16 cellular contexts compared by ENCODE assay signal in the genomic region with DNA sequence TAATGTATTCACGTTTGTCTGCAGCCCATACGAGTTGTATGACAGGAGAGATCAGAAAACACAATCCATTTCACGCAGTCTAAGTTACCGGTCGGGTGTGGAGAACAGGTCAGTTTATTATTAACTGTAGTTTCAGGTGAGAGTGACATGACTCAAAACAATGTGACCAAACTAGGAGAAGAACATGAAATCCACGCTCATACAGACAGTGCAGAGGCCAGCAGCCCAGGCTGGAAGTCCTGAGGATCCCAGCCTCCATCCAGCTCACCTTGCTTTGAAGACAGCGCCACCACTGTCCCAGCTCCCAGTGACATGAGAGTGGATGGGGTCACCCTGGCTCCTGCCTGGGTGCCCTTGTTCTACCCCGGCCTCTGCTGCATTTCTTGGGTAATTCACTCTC. TPM values are rescaled to one million over a fixed set of nuclear protein-coding genes. Genes with fewer than 3 reads are reported as not detected.
A peak's percentile ranks its signal among the peaks of the same experiment; 100 is the strongest.
DNase-seq lines count a peak whose midpoint lies in the region; ATAC-seq, FAIRE-seq and TF ChIP-seq lines count a peak whose summit lies in the region.
"Had no signal": no experiment of that assay in that cellular context is flagged by ENCODE, and none has a peak within 500 bp of the region (broad histone marks: within the 10 kb centered on the region; RNA-seq: fewer than 3 reads in every experiment).

No MANE protein-coding gene starts in this region.

- H3K27me3 ChIP-seq in bronchial epithelial cell (ENCODE audit: control insufficient read depth, insufficient read depth, low read length), result no peaks in the 10 kb centered on the region

- in situ Hi-C loops in G401 (cut with HindIII; ENCODE audit: low sequenced_read_pairs), result no loop called here

- no peaks in the 10 kb centered on the region for H3K27me3 Mint-ChIP-seq in activated T-helper 1 cell treated with anti-CD3 and anti-CD28 coated beads, Interleukin-12 subunit alpha, Interleukin-12 subunit beta, Interleukin-2, Interleukin-4 antibody, amounts not matched to agents 30 ng/mL and 10 ng/mL and 1 ng/mL, durations not matched to agents 14 hours and 24 hours and 36 hours (ENCODE audit: insufficient read depth)
- H3K27me3 Mint-ChIP-seq: stimulated activated naive CD8-positive, alpha-beta T cell treated with anti-CD3 and anti-CD28 coated beads, Interleukin-15, Interleukin-2, amounts not matched to agents 100 ng/mL and 50 ng/mL, for 24 hours had no signal

- no peaks in the 10 kb centered on the region for H3K9me3 Mint-ChIP-seq in activated T-helper 1 cell treated with anti-CD3 and anti-CD28 coated beads, Interleukin-12 subunit alpha, Interleukin-12 subunit beta, Interleukin-2, Interleukin-4 antibody, amounts not matched to agents 30 ng/mL and 10 ng/mL and 1 ng/mL, durations not matched to agents 14 hours and 24 hours and 36 hours
- H3K9me3 Mint-ChIP-seq: activated T-cell treated with anti-CD3 and anti-CD28 coated beads, Interleukin-2, amount 50 U/mL, for 4 hours; effector memory CD8-positive, alpha-beta T cell; stimulated activated naive CD8-positive, alpha-beta T cell treated with anti-CD3 and anti-CD28 coated beads, Interleukin-15, Interleukin-2, amounts not matched to agents 100 ng/mL and 50 ng/mL, for 24 hours had no signal

- intact Hi-C loops in sciatic nerve (cut with DNase I), result no loop called here
- intact Hi-C loops in activated T-helper 1 cell treated with anti-CD3 and anti-CD28 coated beads, Interleukin-12 subunit alpha, Interleukin-12 subunit beta, Interleukin-2, Interleukin-4 antibody, amounts not matched to agents 30 ng/mL and 10 ng/mL and 1 ng/mL, durations not matched to agents 14 hours and 24 hours and 36 hours (cut with micrococcal nuclease), result no loop called here

- no peaks in the 10 kb centered on the region for H3K36me3 ChIP-seq in bronchial epithelial cell (ENCODE audit: control insufficient read depth, insufficient read depth, low read length)
- H3K36me3 ChIP-seq: prostate gland had no signal

- no peak overlapping the region for H3K4me3 ChIP-seq in bronchial epithelial cell (ENCODE audit: low read depth, low read length)
- no peak overlapping the region for H3K4me3 ChIP-seq in foreskin fibroblast (ENCODE audit: low read depth in 1 of 2, low read length in 2 of 2)
- H3K4me3 ChIP-seq: prostate gland had no signal

- ATAC-seq in GM18873 (IDR thresholded peaks at IDR 0.05; ENCODE audit: low FRiP score, unreplicated experiment) (peak; percentile 85), HG02798 (IDR thresholded peaks at IDR 0.05; ENCODE audit: poor library complexity, unreplicated experiment) (peak; percentile 73), sciatic nerve (no peak)
- ATAC-seq: activated T-cell treated with anti-CD3 and anti-CD28 coated beads, Interleukin-2, amount 50 U/mL, for 4 hours; effector memory CD8-positive, alpha-beta T cell had no signal

- FAIRE-seq in bronchial epithelial cell (lab: Jason Lieb, UNC), result peak; percentile 43
- FAIRE-seq: G401.6 had no signal

- H3K27ac Mint-ChIP-seq in activated T-helper 1 cell treated with anti-CD3 and anti-CD28 coated beads, Interleukin-12 subunit alpha, Interleukin-12 subunit beta, Interleukin-2, Interleukin-4 antibody, amounts not matched to agents 30 ng/mL and 10 ng/mL and 1 ng/mL, durations not matched to agents 14 hours and 24 hours and 36 hours, result no peak overlapping the region
- H3K27ac Mint-ChIP-seq: effector memory CD8-positive, alpha-beta T cell; stimulated activated naive CD8-positive, alpha-beta T cell treated with anti-CD3 and anti-CD28 coated beads, Interleukin-15, Interleukin-2, amounts not matched to agents 100 ng/mL and 50 ng/mL, for 24 hours had no signal

- no peak overlapping the region for H3K4me3 Mint-ChIP-seq in activated T-helper 1 cell treated with anti-CD3 and anti-CD28 coated beads, Interleukin-12 subunit alpha, Interleukin-12 subunit beta, Interleukin-2, Interleukin-4 antibody, amounts not matched to agents 30 ng/mL and 10 ng/mL and 1 ng/mL, durations not matched to agents 14 hours and 24 hours and 36 hours
- H3K4me3 Mint-ChIP-seq: activated T-cell treated with anti-CD3 and anti-CD28 coated beads, Interleukin-2, amount 50 U/mL, for 4 hours; effector memory CD8-positive, alpha-beta T cell; stimulated activated naive CD8-positive, alpha-beta T cell treated with anti-CD3 and anti-CD28 coated beads, Interleukin-15, Interleukin-2, amounts not matched to agents 100 ng/mL and 50 ng/mL, for 24 hours had no signal

- no peak for DNase-seq in bronchial epithelial cell (ENCODE audit: low read depth)
- DNase-seq in sciatic nerve (ENCODE audit: low spot score), result peak; percentile 23
- DNase-seq in G401 (ENCODE audit: low spot score), result no peak
- DNase-seq in activated T-helper 1 cell treated with anti-CD3 and anti-CD28 coated beads, Interleukin-12 subunit alpha, Interleukin-12 subunit beta, Interleukin-2, Interleukin-4 antibody, amounts not matched to agents 30 ng/mL and 10 ng/mL and 1 ng/mL, durations not matched to agents 14 hours and 24 hours and 36 hours (ENCODE audit: low spot score), result no peak
- no peak for DNase-seq in foreskin fibroblast
- DNase-seq in activated gamma-delta T cell (lab: John Stamatoyannopoulos, UW), result no peak
- DNase-seq: activated T-cell treated with anti-CD3 and anti-CD28 coated beads, Interleukin-2, amount 50 U/mL, for 4 hours; effector memory CD8-positive, alpha-beta T cell; NCI-H1092; SIG-M5; stimulated activated CD4-positive, alpha-beta T cell treated with anti-CD3 and anti-CD28 coated beads, Interleukin-2, amount 100 ng/mL, for 48 hours had no signal

- peaks cover 25% of the 10 kb centered on the region for H3K4me1 Mint-ChIP-seq in activated T-helper 1 cell treated with anti-CD3 and anti-CD28 coated beads, Interleukin-12 subunit alpha, Interleukin-12 subunit beta, Interleukin-2, Interleukin-4 antibody, amounts not matched to agents 30 ng/mL and 10 ng/mL and 1 ng/mL, durations not matched to agents 14 hours and 24 hours and 36 hours (ENCODE audit: low read depth)

- H3K36me3 Mint-ChIP-seq in activated T-helper 1 cell treated with anti-CD3 and anti-CD28 coated beads, Interleukin-12 subunit alpha, Interleukin-12 subunit beta, Interleukin-2, Interleukin-4 antibody, amounts not matched to agents 30 ng/mL and 10 ng/mL and 1 ng/mL, durations not matched to agents 14 hours and 24 hours and 36 hours (ENCODE audit: low read depth), result no peaks in the 10 kb centered on the region

- TF ChIP-seq CTCF in bronchial epithelial cell (IDR thresholded peaks at IDR 0.05; ENCODE audit: insufficient read depth, low read length, severe bottlenecking) (no peak), foreskin fibroblast (IDR thresholded peaks at IDR 0.05; ENCODE audit: low read depth, low read length) (no peak)

RNA-seq across cellular contexts. Expression of gene ATP11A, which starts 19.7 kb away (rescaled TPM):
- total RNA-seq in bronchial epithelial cell (4.7 and 6.1 TPM in 2 replicates), sciatic nerve (75.6 TPM)
- 4.2 and 4.5 TPM in 2 replicates for total RNA-seq in G401 (2014; rRNA removed; shearing (Covaris generic))
- 90.4 and 97.8 TPM in 2 replicates for total RNA-seq in activated T-helper 1 cell treated with anti-CD3 and anti-CD28 coated beads, Interleukin-12 subunit alpha, Interleukin-12 subunit beta, Interleukin-2, Interleukin-4 antibody, amounts not matched to agents 30 ng/mL and 10 ng/mL and 1 ng/mL, durations not matched to agents 14 hours and 24 hours and 36 hours

Comparison
In these comparisons a context has a peak if more than half of its experiments do, and no peak if none do; other contexts are left out.
1. RNA of gene ATP11A, which starts 19.7 kb away (total RNA-seq): 90.4 to 97.8 TPM in activated T-helper 1 cell treated with anti-CD3 and anti-CD28 coated beads, Interleukin-12 subunit alpha, Interleukin-12 subunit beta, Interleukin-2, Interleukin-4 antibody, amounts not matched to agents 30 ng/mL and 10 ng/mL and 1 ng/mL, durations not matched to agents 14 hours and 24 hours and 36 hours and 75.6 TPM in sciatic nerve (single experiment); 4.7 to 6.1 TPM in bronchial epithelial cell and 4.2 to 4.5 TPM in G401; every median in the first group is over 10 times any median in the second.